In genomic region chr4:82358773-82359324, GRCh38 we compare ENCODE assay signal across 15 cellular contexts. TPM values are rescaled to one million over a fixed set of nuclear protein-coding genes. Genes with fewer than 3 reads are reported as not detected.
DNase-seq lines count a peak whose midpoint lies in the region; ATAC-seq and TF ChIP-seq lines count a peak whose summit lies in the region.
"Had no signal": no experiment of that assay in that cellular context is flagged by ENCODE, and none has a peak within 500 bp of the region (broad histone marks: within the 10 kb centered on the region; RNA-seq: fewer than 3 reads in every experiment).

No MANE protein-coding gene starts in this region.

- no peak overlapping the region for H2AFZ ChIP-seq in OCI-LY3 (ENCODE audit: low read depth, low read length)
- H2AFZ ChIP-seq: hepatocyte had no signal

- no peak overlapping the region for H3K9ac ChIP-seq in OCI-LY3 (ENCODE audit: low read length)

- H3K27ac Mint-ChIP-seq in activated naive CD4-positive, alpha-beta T cell treated with anti-CD3 and anti-CD28 coated beads, Interleukin-2, amount 50 U/mL, for 24 hours, result peak overlapping the region; percentile 90

- TF ChIP-seq POLR2A in erythroblast (IDR thresholded peaks at IDR 0.05; ENCODE audit: low read length) (no peak), stomach (IDR thresholded peaks at IDR 0.05) (no peak)

- peak overlapping the region; percentile 53 for H3K4me2 ChIP-seq in OCI-LY3 (ENCODE audit: low read length)
- H3K4me2 ChIP-seq: hepatocyte had no signal

- TF ChIP-seq EP300 in stomach (IDR thresholded peaks at IDR 0.05), result no peak

- H3K4me1 ChIP-seq in OCI-LY3 (ENCODE audit: low read length), result peaks cover 72% of the 10 kb centered on the region
- H3K4me1 ChIP-seq in stomach, result peaks cover 36 to 79% (median 57%) of the 10 kb centered on the region in 4 donors

- no peak for DNase-seq in activated naive CD4-positive, alpha-beta T cell treated with Interleukin-2 at 50 U/mL for 16 hours
- DNase-seq in erythroblast (lab: John Stamatoyannopoulos, UW) (peak; percentile 71 to 84), stomach (no peak), medulla oblongata (ENCODE audit: extremely low spot score) (no peak), left colon (no peak)
- DNase-seq in central memory CD4-positive, alpha-beta T cell, result no peak
- DNase-seq: EL; NCI-H1417 treated with DMSO at 0.1 percent for 48 hours; NCI-H526 treated with DMSO at 0.1 percent for 48 hours; ovary; stimulated activated CD8-positive, alpha-beta memory T cell treated with anti-CD3 and anti-CD28 coated beads, Interleukin-4, amount 100 ng/mL, for 48 hours had no signal

- H3K9me3 ChIP-seq in OCI-LY3 (ENCODE audit: insufficient read depth, low read length) (no peaks in the 10 kb centered on the region), stomach (no peaks in the 10 kb centered on the region)
- H3K9me3 ChIP-seq: ovary had no signal

- intact Hi-C loops in stomach (cut with DNase I; ENCODE audit: low total_unique reads), result no loop called here
- intact Hi-C loops in left colon (cut with DNase I, micrococcal nuclease), result no loop called here

- no peak overlapping the region for H3K4me3 ChIP-seq in OCI-LY3 (ENCODE audit: low read length)
- H3K4me3 ChIP-seq in stomach, result no peak overlapping the region
- H3K4me3 ChIP-seq: hepatocyte, ovary had no signal

- H3K27me3 Mint-ChIP-seq in activated naive CD4-positive, alpha-beta T cell treated with anti-CD3 and anti-CD28 coated beads, Interleukin-2, amount 50 U/mL, for 24 hours, result no peaks in the 10 kb centered on the region

- H3K27me3 ChIP-seq in OCI-LY3 (ENCODE audit: low read depth, low read length), result no peaks in the 10 kb centered on the region
- no peaks in the 10 kb centered on the region for H3K27me3 ChIP-seq in stomach
- H3K27me3 ChIP-seq: hepatocyte, ovary had no signal

- H3K36me3 Mint-ChIP-seq in activated naive CD4-positive, alpha-beta T cell treated with anti-CD3 and anti-CD28 coated beads, Interleukin-2, amount 50 U/mL, for 24 hours, result peaks cover 20% of the 10 kb centered on the region

- H3K9me3 Mint-ChIP-seq in activated naive CD4-positive, alpha-beta T cell treated with anti-CD3 and anti-CD28 coated beads, Interleukin-2, amount 50 U/mL, for 24 hours, result no peaks in the 10 kb centered on the region

- TF ChIP-seq CTCF in OCI-LY3 (IDR thresholded peaks at IDR 0.05; ENCODE audit: low read depth, low read length) (no peak), stomach (IDR thresholded peaks at IDR 0.05) (no peak)

- H3K27ac ChIP-seq in OCI-LY3 (ENCODE audit: low read length) (peak overlapping the region; percentile 53; the same call in 1 of the 2 replicates), stomach (peak overlapping the region in 3 of 5 donors; percentile 10 to 40 (median 33))
- H3K27ac ChIP-seq: hepatocyte, ovary had no signal

- H4K20me1 ChIP-seq in OCI-LY3 (ENCODE audit: insufficient read depth, low read length), result peaks cover 95% of the 10 kb centered on the region

- H3K4me1 Mint-ChIP-seq in activated naive CD4-positive, alpha-beta T cell treated with anti-CD3 and anti-CD28 coated beads, Interleukin-2, amount 50 U/mL, for 24 hours, result peaks cover 85% of the 10 kb centered on the region

- H3K79me2 ChIP-seq in OCI-LY3 (ENCODE audit: low read length), result peaks cover 100% of the 10 kb centered on the region

- peak overlapping the region; percentile 66 for H3K4me3 Mint-ChIP-seq in activated naive CD4-positive, alpha-beta T cell treated with anti-CD3 and anti-CD28 coated beads, Interleukin-2, amount 50 U/mL, for 24 hours

- H3K36me3 ChIP-seq in OCI-LY3 (replicated peaks; ENCODE audit: low read depth, low read length) (peaks cover 57% of the 10 kb centered on the region), stomach (peaks cover 31 to 49% (median 47%) of the 10 kb centered on the region in 4 donors)
- H3K36me3 ChIP-seq: ovary had no signal

- no peak for ATAC-seq in left colon
- ATAC-seq: Right ventricle myocardium inferior had no signal

RNA-seq across cellular contexts. Expression of gene HNRNPD, which starts 14.9 kb away (rescaled TPM):
- total RNA-seq in stomach, result 100 to 1,000 TPM in 2 of 5 donors, 10 to 100 TPM in 3; 87.0 to 179 (median 95.7) TPM
- 100 to 1,000 TPM; 112 to 161 (median 143) TPM for polyA plus RNA-seq in stomach
- 100 to 1,000 TPM; 108 to 151 TPM for total RNA-seq in left colon

Comparison
In these comparisons a context has a peak if more than half of its experiments do, and no peak if none do; other contexts are left out.
1. DNase-seq: peak in erythroblast (2 of 2); none in activated naive CD4-positive, alpha-beta T cell treated with Interleukin-2 at 50 U/mL for 16 hours (single experiment), stomach (single experiment), central memory CD4-positive, alpha-beta T cell (single experiment), medulla oblongata (single experiment) and left colon (0 of 2).